In genomic region chr19:50657672-50658437, GRCh38 we compare ENCODE assay signal across 8 cellular contexts. TPM values are rescaled to one million over a fixed set of nuclear protein-coding genes. Genes with fewer than 3 reads are reported as not detected.
DNase-seq lines count a peak whose midpoint lies in the region; ATAC-seq and TF ChIP-seq lines count a peak whose summit lies in the region.

No MANE protein-coding gene starts in this region.

- intact Hi-C loops in left colon (cut with DNase I, micrococcal nuclease), result no loop called here

- peak overlapping the region; percentile 44 for H3K4me3 ChIP-seq in AG09309 (ENCODE audit: control insufficient read depth, low read depth, low read length)
- H3K4me3 ChIP-seq in coronary artery, result peak overlapping the region; percentile 61

- peak; percentile 92 for DNase-seq in AG09309 (ENCODE audit: low read depth)
- DNase-seq in NCI-H460 (ENCODE audit: extremely low read depth, low read depth), result peak; percentile 99
- peak; percentile 70 to 71 for DNase-seq in activated CD4-positive, alpha-beta T cell treated with anti-CD3 and anti-CD28 coated beads, Interleukin-2, amount 50 U/mL, for 4 hours
- peak; percentile 80 for DNase-seq in coronary artery (ENCODE audit: low spot score)
- DNase-seq in left colon, result peak; percentile 70 to 76
- peak; percentile 84 for DNase-seq in stimulated activated CD4-positive, alpha-beta T cell treated with anti-CD3 and anti-CD28 coated beads, Interleukin-2, amount 100 ng/mL, for 4 hours (ENCODE audit: low read depth)

- TF ChIP-seq CTCF in AG09309 (IDR thresholded peaks at IDR 0.05; ENCODE audit: control insufficient read depth, insufficient read depth, low read depth, low read length, missing control alignments), result no peak
- TF ChIP-seq CTCF in coronary artery (IDR thresholded peaks at IDR 0.05), result no peak

- ATAC-seq in GM21619 (IDR thresholded peaks at IDR 0.05; ENCODE audit: unreplicated experiment), result peak; percentile 58
- ATAC-seq in left colon, result peak; percentile 72
- no peak for ATAC-seq in HG03571 (IDR thresholded peaks at IDR 0.05; ENCODE audit: unreplicated experiment)

- peak overlapping the region in 1 of 2 donors; percentile 41 for H3K27ac ChIP-seq in coronary artery

RNA-seq across cellular contexts. Expression of gene C19orf81, which starts 8.6 kb away (rescaled TPM):
- 4.6 and 8.0 TPM in 2 replicates for total RNA-seq in NCI-H460 (2014; rRNA removed; shearing (Covaris generic))
- 5.2 and 12.2 TPM in 2 replicates for polyA plus RNA-seq in NCI-H460 (2014; cell fraction: nucleus; rRNA removed)
- not detected for total RNA-seq in left colon

RNA-seq across cellular contexts. Expression of gene SYT3, which starts 18.2 kb away (rescaled TPM):
- total RNA-seq in NCI-H460 (2014; rRNA removed; shearing (Covaris generic)), result 0.20 and 0.49 TPM in 2 replicates
- polyA plus RNA-seq in NCI-H460 (2014; cell fraction: nucleus; rRNA removed), result not detected in 2 replicates
- not detected for total RNA-seq in left colon
